2 cellular contexts compared by ENCODE assay signal in genomic region chr2:87360250-87360649, GRCh38.
DNase-seq lines count a peak whose midpoint lies in the region; ATAC-seq, FAIRE-seq and TF ChIP-seq lines count a peak whose summit lies in the region.
"Not testable (repeated sequence)": the region's sequence is repeated elsewhere in the genome, so short reads cannot be mapped to it uniquely, and the experiment has no call there.

No MANE protein-coding gene starts in this region.

- not testable (repeated sequence) for TF ChIP-seq RAD21 in K562 (CRISPR knock-in tag; conservative IDR thresholded peaks at IDR 0.05 in 1 of 2, IDR thresholded peaks at IDR 0.05 in 1 of 2); HepG2 (CRISPR knock-in tag; IDR thresholded peaks at IDR 0.05)

- not testable (repeated sequence) for TF ChIP-seq EP300 in K562 (IDR thresholded peaks at IDR 0.05; ENCODE audit: low read length); HepG2 (IDR thresholded peaks at IDR 0.05; ENCODE audit: low read depth in 2 of 2, low read length in 2 of 2); HepG2 (CRISPR knock-in tag; IDR thresholded peaks at IDR 0.05; ENCODE audit: borderline replicate concordance)

- TF ChIP-seq CTCF in K562 (IDR thresholded peaks at IDR 0.05 in 2 of 3, conservative IDR thresholded peaks at IDR 0.05 in 1 of 3; ENCODE audit: insufficient read depth in 2 of 3, low read depth in 1 of 3, low read length in 3 of 3); HepG2 (CRISPR knock-in tag; IDR thresholded peaks at IDR 0.05): not testable (repeated sequence)

- H3K9me1 ChIP-seq in K562 (ENCODE audit: control insufficient read depth, insufficient read depth, low read length): not testable (repeated sequence)

- not testable (repeated sequence) for H3K9me3 ChIP-seq in K562 (replicated peaks; ENCODE audit: control insufficient read depth, insufficient read depth, low read depth, low read length); HepG2 (ENCODE audit: low read length)

- DNase-seq in K562 (ENCODE audit: extremely low read depth in 1 of 4, low spot score in 3 of 4); HepG2 (ENCODE audit: low spot score): not testable (repeated sequence)

- ATAC-seq in K562, HepG2: not testable (repeated sequence)

- not testable (repeated sequence) for H3K36me3 ChIP-seq in K562 (ENCODE audit: control insufficient read depth, insufficient read depth, low read length); HepG2 (replicated peaks in 1 of 2; ENCODE audit: control insufficient read depth in 1 of 2, insufficient read depth in 2 of 2, low read length in 2 of 2)

- H4K20me1 ChIP-seq in K562 (replicated peaks; ENCODE audit: control insufficient read depth, insufficient read depth, low read length); HepG2 (ENCODE audit: insufficient read depth, low read length): not testable (repeated sequence)

- not testable (repeated sequence) for H2AFZ ChIP-seq in K562 (ENCODE audit: low read depth, low read length); HepG2 (ENCODE audit: low read length)

- BruUV-seq in K562 (replicated peaks; lab: Mats Ljungman, UMichigan); HepG2 (replicated peaks; lab: Mats Ljungman, UMichigan): not testable (repeated sequence)

- intact Hi-C loops in K562 (cut with micrococcal nuclease); HepG2 (cut with micrococcal nuclease; ENCODE audit: unreplicated experiment): not testable (repeated sequence)

- not testable (repeated sequence) for H3K4me2 ChIP-seq in K562 (ENCODE audit: insufficient read depth, low read length); HepG2 (ENCODE audit: low read depth, low read length)

- not testable (repeated sequence) for H3K4me1 ChIP-seq in K562 (replicated peaks in 1 of 2; ENCODE audit: control insufficient read depth in 2 of 2, insufficient read depth in 2 of 2, low read length in 2 of 2); HepG2 (ENCODE audit: insufficient read depth, low read length)

- in situ Hi-C loops in K562 (cut with MboI); HepG2 (cut with HindIII; ENCODE audit: extremely low pct_ligation_motif_present, low pct_unique_long_range_greater_than_20kb): not testable (repeated sequence)

- CTCF ChIA-PET in K562 (lab: Yijun Ruan, JAX; ENCODE audit: low intra/inter-chr PET ratio); HepG2 (lab: Yijun Ruan, JAX; ENCODE audit: low intra/inter-chr PET ratio, low total read pairs): not testable (repeated sequence)

- H3K27me3 ChIP-seq in K562 (ENCODE audit: control insufficient read depth in 2 of 2, insufficient read depth in 2 of 2, low read length in 2 of 2); HepG2 (ENCODE audit: control insufficient read depth in 1 of 2, insufficient read depth in 2 of 2, low read length in 2 of 2): not testable (repeated sequence)

- not testable (repeated sequence) for TF ChIP-seq POLR2A in K562 (conservative IDR thresholded peaks at IDR 0.05); HepG2 (IDR thresholded peaks at IDR 0.05; ENCODE audit: insufficient read depth in 1 of 2, low read depth in 2 of 2, low read length in 2 of 2)

- not testable (repeated sequence) for FAIRE-seq in K562 (lab: Jason Lieb, UNC); HepG2 (lab: Jason Lieb, UNC)

- POLR2A ChIA-PET in K562 (lab: Yijun Ruan, JAX); HepG2 (lab: Yijun Ruan, JAX): not testable (repeated sequence)

- not testable (repeated sequence) for H3K4me3 ChIP-seq in K562; HepG2 (replicated peaks in 1 of 3; ENCODE audit: insufficient read depth in 1 of 3, low read depth in 2 of 3, low read length in 3 of 3)

- not testable (repeated sequence) for H3K27ac ChIP-seq in K562 (ENCODE audit: extremely low read depth, low read depth, low read length); HepG2 (ENCODE audit: extremely low read length, insufficient read depth, low read length)

- not testable (repeated sequence) for H3K9ac ChIP-seq in K562 (ENCODE audit: insufficient read depth in 1 of 2, low read depth in 2 of 2, low read length in 2 of 2); HepG2 (ENCODE audit: insufficient read depth, low read depth, low read length)

- not testable (repeated sequence) for H3K79me2 ChIP-seq in K562 (ENCODE audit: control insufficient read depth, insufficient read depth, low read length); HepG2 (ENCODE audit: insufficient read depth, low read length)

TF ChIP-seq in K562, 482 proteins besides CTCF, POLR2A, EP300 and RAD21:
- not testable (repeated sequence) for TF ChIP-seq CEBPG (CRISPR knock-in tag; IDR thresholded peaks at IDR 0.05)
- 0 out of 4 replicates have a peak, but pooled peaks of 1 of the 2 experiments have one; percentile 11 for TF ChIP-seq CEBPG (tag; conservative IDR thresholded peaks at IDR 0.05 in 1 of 2, IDR thresholded peaks at IDR 0.05 in 1 of 2)
- peak; percentile 44 to 72; a peak in 2 of 4 replicates for TF ChIP-seq TRIM24 (IDR thresholded peaks at IDR 0.05)
TF ChIP-seq in K562: peak in this region for 2; not testable (repeated sequence) for 480.

TF ChIP-seq in HepG2, 621 proteins besides CTCF, POLR2A, EP300 and RAD21:
- TF ChIP-seq ATF7 (IDR thresholded peaks at IDR 0.05) (peak; percentile 68; the same call in 1 of the 2 replicates), CREB1 (IDR thresholded peaks at IDR 0.05) (0 out of 2 replicates have a peak, but pooled peaks have one; percentile 31)
- not testable (repeated sequence) for TF ChIP-seq ATF7, CREB1 (CRISPR knock-in tag; IDR thresholded peaks at IDR 0.05)
